ENCODE assay signal across 15 cellular contexts in the genomic region with DNA sequence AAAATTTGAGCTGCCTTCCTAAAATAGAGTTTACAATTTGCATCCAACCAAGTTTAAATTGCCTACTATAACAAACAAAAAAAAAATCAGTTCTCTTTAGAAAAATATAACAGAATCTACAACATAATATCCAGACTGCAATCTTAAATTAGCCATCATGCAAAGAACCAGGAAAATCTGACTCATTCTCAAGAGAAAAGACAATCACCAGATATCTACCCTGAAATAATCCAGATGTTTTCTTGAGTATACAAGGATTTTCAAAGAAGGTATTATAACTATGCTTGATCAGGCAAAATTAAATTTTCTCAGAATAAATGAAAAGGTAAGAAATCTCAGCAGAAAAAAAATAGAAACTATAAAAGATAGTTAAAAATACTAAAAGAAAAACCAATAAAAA.
DNase-seq lines count a peak whose midpoint lies in the region; ATAC-seq and TF ChIP-seq lines count a peak whose summit lies in the region.
"Had no signal": no experiment of that assay in that cellular context is flagged by ENCODE, and none has a peak within 500 bp of the region (broad histone marks: within the 10 kb centered on the region; RNA-seq: fewer than 3 reads in every experiment).

No MANE protein-coding gene starts in this region.

- H3K27me3 ChIP-seq in muscle layer of colon (ENCODE audit: control insufficient read depth in 1 of 2, insufficient read depth in 2 of 2, low read length in 2 of 2): no peaks in the 10 kb centered on the region
- H3K27me3 ChIP-seq: BLaER1 treated with 17β-estradiol and CSF1 and Interleukin-3, amounts not matched to agents 10 nM and 100 nM had no signal

- H3K4me3 Mint-ChIP-seq in T-helper 2 cell treated with Interferon-gamma antibody and Interleukin-4, amounts not matched to agents 5 μg/mL and 100 μg/mL, for 36 hours: no peak overlapping the region
- H3K4me3 Mint-ChIP-seq: CD4-positive, CD25-positive, alpha-beta regulatory T cell; GM23338 had no signal

- H3K9ac ChIP-seq in muscle layer of colon (ENCODE audit: low read length): no peak overlapping the region
- H3K9ac ChIP-seq: BLaER1 treated with 17β-estradiol and CSF1 and Interleukin-3, amounts not matched to agents 10 nM and 100 nM had no signal

- no peak overlapping the region for H3K27ac Mint-ChIP-seq in T-helper 2 cell treated with Interferon-gamma antibody and Interleukin-4, amounts not matched to agents 5 μg/mL and 100 μg/mL, for 36 hours
- H3K27ac Mint-ChIP-seq: CD4-positive, CD25-positive, alpha-beta regulatory T cell; GM23338 had no signal

- DNase-seq in HCEC 1CT (peak; percentile 19), cardiac fibroblast (ENCODE audit: low read depth in 2 of 2) (peak; percentile 39 to 42), fibroblast of pulmonary artery (ENCODE audit: low read depth) (peak; percentile 63), cerebellar nuclear complex (lab: John Stamatoyannopoulos, UW) (no peak), NCI-H446 treated with DMSO at 0.1 percent for 48 hours (lab: John Stamatoyannopoulos, UW) (no peak)
- DNase-seq in T-helper 2 cell treated with Interferon-gamma antibody and Interleukin-4, amounts not matched to agents 5 μg/mL and 100 μg/mL, for 36 hours (ENCODE audit: low spot score): no peak
- DNase-seq: ACHN; CD4-positive, CD25-positive, alpha-beta regulatory T cell; DMS53; H7 had no signal

- H3K9me3 Mint-ChIP-seq in T-helper 2 cell treated with Interferon-gamma antibody and Interleukin-4, amounts not matched to agents 5 μg/mL and 100 μg/mL, for 36 hours: no peaks in the 10 kb centered on the region
- H3K9me3 Mint-ChIP-seq: CD4-positive, CD25-positive, alpha-beta regulatory T cell; GM23338 had no signal

- H3K27ac ChIP-seq in muscle layer of colon (ENCODE audit: low read depth, low read length): peak overlapping the region; percentile 67
- H3K27ac ChIP-seq: BLaER1 treated with 17β-estradiol and CSF1 and Interleukin-3, amounts not matched to agents 10 nM and 100 nM had no signal

- TF ChIP-seq CTCF in cardiac fibroblast (IDR thresholded peaks at IDR 0.05; ENCODE audit: low read depth, low read length) (no peak), fibroblast of pulmonary artery (IDR thresholded peaks at IDR 0.05; ENCODE audit: low read length, missing control alignments) (no peak)

- H3K4me1 ChIP-seq in muscle layer of colon (ENCODE audit: insufficient read depth, low read length): peaks cover 32% of the 10 kb centered on the region

- H3K4me3 ChIP-seq in cardiac fibroblast (replicated peaks in 1 of 2; ENCODE audit: low read depth in 2 of 2, low read length in 2 of 2): no peak overlapping the region
- H3K4me3 ChIP-seq in fibroblast of pulmonary artery (replicated peaks; ENCODE audit: low read depth, low read length): no peak overlapping the region
- H3K4me3 ChIP-seq in muscle layer of colon (ENCODE audit: low read depth in 1 of 2, low read length in 2 of 2): no peak overlapping the region
- H3K4me3 ChIP-seq: BLaER1 treated with 17β-estradiol and CSF1 and Interleukin-3, amounts not matched to agents 10 nM and 100 nM; GM23338 had no signal

- no peaks in the 10 kb centered on the region for H3K27me3 Mint-ChIP-seq in T-helper 2 cell treated with Interferon-gamma antibody and Interleukin-4, amounts not matched to agents 5 μg/mL and 100 μg/mL, for 36 hours (ENCODE audit: low read depth)

- H3K4me1 Mint-ChIP-seq in T-helper 2 cell treated with Interferon-gamma antibody and Interleukin-4, amounts not matched to agents 5 μg/mL and 100 μg/mL, for 36 hours (ENCODE audit: low read depth): no peaks in the 10 kb centered on the region
- H3K4me1 Mint-ChIP-seq: CD4-positive, CD25-positive, alpha-beta regulatory T cell had no signal

- H3K9me3 ChIP-seq in muscle layer of colon (ENCODE audit: low read length): no peaks in the 10 kb centered on the region
- H3K9me3 ChIP-seq: BLaER1 treated with 17β-estradiol and CSF1 and Interleukin-3, amounts not matched to agents 10 nM and 100 nM had no signal

- no peaks in the 10 kb centered on the region for H3K36me3 Mint-ChIP-seq in T-helper 2 cell treated with Interferon-gamma antibody and Interleukin-4, amounts not matched to agents 5 μg/mL and 100 μg/mL, for 36 hours (ENCODE audit: low read depth)
- H3K36me3 Mint-ChIP-seq: CD4-positive, CD25-positive, alpha-beta regulatory T cell had no signal

- H3K36me3 ChIP-seq in muscle layer of colon (ENCODE audit: insufficient read depth, low read length): no peaks in the 10 kb centered on the region
- H3K36me3 ChIP-seq: BLaER1 treated with 17β-estradiol and CSF1 and Interleukin-3, amounts not matched to agents 10 nM and 100 nM had no signal

- ATAC-seq in HG03095 (IDR thresholded peaks at IDR 0.05; ENCODE audit: unreplicated experiment): no peak
- ATAC-seq: GM23338, HepG2 had no signal

Comparison
In these comparisons a context has a peak if more than half of its experiments do, and no peak if none do; other contexts are left out.
1. DNase-seq: peak in HCEC 1CT (single experiment), cardiac fibroblast (2 of 2) and fibroblast of pulmonary artery (single experiment); none in cerebellar nuclear complex (0 of 2), T-helper 2 cell treated with Interferon-gamma antibody and Interleukin-4, amounts not matched to agents 5 μg/mL and 100 μg/mL, for 36 hours (single experiment) and NCI-H446 treated with DMSO at 0.1 percent for 48 hours (single experiment).